In the genomic region with DNA sequence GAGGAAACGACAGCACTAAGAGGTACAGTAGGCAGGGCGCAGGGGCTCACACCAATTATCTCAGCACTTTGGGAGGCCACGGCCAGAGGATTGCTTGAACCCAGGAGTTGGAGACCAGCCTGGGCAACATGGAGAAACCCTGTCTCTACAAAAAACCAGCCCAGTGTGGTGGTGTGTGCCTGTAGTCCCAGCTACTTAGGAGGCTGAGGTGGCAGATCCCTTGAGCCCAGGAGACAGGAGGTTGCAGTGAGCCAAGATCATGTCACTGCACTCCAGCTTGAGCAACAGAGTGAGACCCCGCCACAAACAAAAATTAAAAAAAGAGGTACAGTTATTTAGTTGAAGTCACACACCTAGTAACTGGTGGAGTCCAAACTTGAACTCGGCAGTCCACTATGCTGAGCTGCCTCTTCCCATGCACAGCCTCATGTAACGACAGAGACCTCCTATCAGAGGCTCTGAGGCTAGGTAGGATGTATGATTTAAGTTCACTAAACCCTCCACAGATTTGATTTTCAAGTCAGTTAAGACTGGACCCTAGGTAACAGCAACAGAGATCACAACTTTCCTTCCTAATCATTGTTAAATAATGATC, we compare ENCODE assay signal across 9 cellular contexts. TPM values are rescaled to one million over a fixed set of nuclear protein-coding genes. Genes with fewer than 3 reads are reported as not detected.
DNase-seq lines count a peak whose midpoint lies in the region; ATAC-seq and TF ChIP-seq lines count a peak whose summit lies in the region.
"Had no signal": no experiment of that assay in that cellular context is flagged by ENCODE, and none has a peak within 500 bp of the region (broad histone marks: within the 10 kb centered on the region; RNA-seq: fewer than 3 reads in every experiment).

No MANE protein-coding gene starts in this region.

- no peak for TF ChIP-seq POLR2A in gastrocnemius medialis (IDR thresholded peaks at IDR 0.05)

- DNase-seq in GM12864 (ENCODE audit: low read depth) (no peak), osteoblast (ENCODE audit: insufficient read length, low spot score, missing footprints) (no peak), Kasumi-1 (lab: John Stamatoyannopoulos, UW) (no peak), nucleus accumbens (lab: John Stamatoyannopoulos, UW) (no peak), T-helper 9 cell (no peak), gastrocnemius medialis (no peak)
- DNase-seq: NCI-H187 treated with DMSO at 0.1 percent for 48 hours had no signal

- peak overlapping the region; percentile 94 for H3K4me3 Mint-ChIP-seq in activated T-helper 17 cell treated with anti-CD3 and anti-CD28 coated beads, Interleukin-2, amount 50 U/mL, for 72 hours

- no peaks in the 10 kb centered on the region for H3K9me3 Mint-ChIP-seq in activated T-helper 17 cell treated with anti-CD3 and anti-CD28 coated beads, Interleukin-2, amount 50 U/mL, for 72 hours

- H3K79me2 ChIP-seq in osteoblast (ENCODE audit: insufficient read depth, low read length): peaks cover 96% of the 10 kb centered on the region

- H3K36me3 Mint-ChIP-seq in activated T-helper 17 cell treated with anti-CD3 and anti-CD28 coated beads, Interleukin-2, amount 50 U/mL, for 72 hours (ENCODE audit: low read depth): peaks cover 100% of the 10 kb centered on the region

- intact Hi-C loops in gastrocnemius medialis (cut with DNase I; ENCODE audit: low total_unique reads): no loop called here

- H2AFZ ChIP-seq in osteoblast (ENCODE audit: low read length): no peak overlapping the region

- no peaks in the 10 kb centered on the region for H3K9me3 ChIP-seq in osteoblast (ENCODE audit: low read depth, low read length)
- no peaks in the 10 kb centered on the region for H3K9me3 ChIP-seq in gastrocnemius medialis

- H4K20me1 ChIP-seq in osteoblast (ENCODE audit: insufficient read depth, low read length): no peaks in the 10 kb centered on the region

- H3K27me3 ChIP-seq in osteoblast (ENCODE audit: insufficient read depth, low read length) (no peaks in the 10 kb centered on the region), gastrocnemius medialis (no peaks in the 10 kb centered on the region)

- in situ Hi-C loops in gastrocnemius medialis (cut with MboI; ENCODE audit: low sequenced_read_pairs in 4 of 4): loop anchor here in 1 of 4 donors (25.0 kb wide), 1 partner anchor 100 kb away; the partner anchor contains the start of gene DNAH7

- H3K4me3 ChIP-seq in GM12864 (ENCODE audit: low read depth, low read length): peak overlapping the region; percentile 8; the same call in 1 of the 2 replicates
- no peak overlapping the region for H3K4me3 ChIP-seq in osteoblast (ENCODE audit: insufficient read depth, low read length)
- H3K4me3 ChIP-seq in gastrocnemius medialis: no peak overlapping the region

- peaks cover 44% of the 10 kb centered on the region for H3K36me3 ChIP-seq in osteoblast (ENCODE audit: insufficient read depth, low read length)
- no peaks in the 10 kb centered on the region for H3K36me3 ChIP-seq in gastrocnemius medialis

- peak; percentile 24 for ATAC-seq in HG02884 (IDR thresholded peaks at IDR 0.05; ENCODE audit: unreplicated experiment)
- ATAC-seq in activated T-helper 17 cell treated with anti-CD3 and anti-CD28 coated beads, Interleukin-2, amount 50 U/mL, for 72 hours (replicated peaks): peak; percentile 25
- no peak for ATAC-seq in gastrocnemius medialis

- no peaks in the 10 kb centered on the region for H3K27me3 Mint-ChIP-seq in activated T-helper 17 cell treated with anti-CD3 and anti-CD28 coated beads, Interleukin-2, amount 50 U/mL, for 72 hours

- no peak overlapping the region for H3K4me2 ChIP-seq in osteoblast (ENCODE audit: insufficient read depth, low read length)

- TF ChIP-seq CTCF in GM12864 (IDR thresholded peaks at IDR 0.05; ENCODE audit: low read depth, low read length, missing control alignments): no peak
- TF ChIP-seq CTCF in osteoblast (IDR thresholded peaks at IDR 0.05; ENCODE audit: extremely low read depth, low read depth, low read length): no peak
- no peak for TF ChIP-seq CTCF in gastrocnemius medialis (IDR thresholded peaks at IDR 0.05 in 4 of 5, conservative IDR thresholded peaks at IDR 0.05 in 1 of 5)

- H3K27ac Mint-ChIP-seq in activated T-helper 17 cell treated with anti-CD3 and anti-CD28 coated beads, Interleukin-2, amount 50 U/mL, for 72 hours: peak overlapping the region; percentile 86

- H3K4me1 Mint-ChIP-seq in activated T-helper 17 cell treated with anti-CD3 and anti-CD28 coated beads, Interleukin-2, amount 50 U/mL, for 72 hours: peaks cover 31% of the 10 kb centered on the region

- H3K27ac ChIP-seq in osteoblast (ENCODE audit: low read depth, low read length) (peak overlapping the region; percentile 10), gastrocnemius medialis (no peak overlapping the region)

- H3K4me1 ChIP-seq in osteoblast (ENCODE audit: insufficient read depth, low read length) (peaks cover 68% of the 10 kb centered on the region), gastrocnemius medialis (no peaks in the 10 kb centered on the region)

RNA-seq across cellular contexts. Expression of gene STK17B, which starts 8.7 kb away (rescaled TPM):
- 100 to 1,000 TPM; 168 to 190 TPM for total RNA-seq in activated T-helper 17 cell treated with anti-CD3 and anti-CD28 coated beads, Interleukin-2, amount 50 U/mL, for 72 hours
- total RNA-seq in osteoblast (139 and 140 TPM in 2 replicates), gastrocnemius medialis (10 to 100 TPM in 1 of 4 donors, 1 to 10 TPM in 3; 4.4 to 11.5 (median 8.8) TPM)

Comparison
In these comparisons a context has a peak if more than half of its experiments do, and no peak if none do; other contexts are left out.
1. ATAC-seq: peak in HG02884 (single experiment) and activated T-helper 17 cell treated with anti-CD3 and anti-CD28 coated beads, Interleukin-2, amount 50 U/mL, for 72 hours (single experiment); none in gastrocnemius medialis (0 of 2).
2. RNA of gene STK17B, which starts 8.7 kb away (total RNA-seq): 168 to 190 TPM in activated T-helper 17 cell treated with anti-CD3 and anti-CD28 coated beads, Interleukin-2, amount 50 U/mL, for 72 hours and 139 to 140 TPM in osteoblast; 4.4 to 11.5 TPM in gastrocnemius medialis; every median in the first group is over 10 times any median in the second.